Comparison of ENCODE assay signal across 8 cellular contexts in genomic region chrX:71068052-71068918, GRCh38.
DNase-seq lines count a peak whose midpoint lies in the region; ATAC-seq and TF ChIP-seq lines count a peak whose summit lies in the region.

SNX12 (minus strand) TSS chrX:71068334; CDS start chrX:71068306, 28 bp downstream.

- H3K36me3 ChIP-seq in BLaER1 = no peaks in the 10 kb centered on the region

- ATAC-seq in GM19324 (IDR thresholded peaks at IDR 0.05; ENCODE audit: low FRiP score, unreplicated experiment) (peak; percentile 97), HG03460 (IDR thresholded peaks at IDR 0.05; ENCODE audit: unreplicated experiment) (peak; percentile 96)

- no peak for TF ChIP-seq CTCF in choroid plexus epithelial cell (conservative IDR thresholded peaks at IDR 0.05; ENCODE audit: low read depth, low read length)

- peak within 1 kb of the TSS; percentile 64 for H3K4me2 ChIP-seq in BLaER1

- peak within 1 kb of the TSS; percentile 79 for H3K9ac ChIP-seq in BLaER1

- peaks cover 27% of the 10 kb centered on the region for H3K27me3 ChIP-seq in BLaER1

- no peaks in the 10 kb centered on the region for H3K9me3 ChIP-seq in BLaER1

- H3K4me1 ChIP-seq in BLaER1 = peaks cover 4% of the 10 kb centered on the region; the same call in 1 of the 2 replicates

- H4K20me1 ChIP-seq in BLaER1 = no peaks in the 10 kb centered on the region

- H3K27ac ChIP-seq in BLaER1 = peak within 1 kb of the TSS; percentile 63

- DNase-seq in NCI-H524 treated with DMSO at 0.1 percent for 48 hours (lab: John Stamatoyannopoulos, UW) (peak; percentile 92), choroid plexus epithelial cell (ENCODE audit: low read depth) (peak; percentile 96), kidney tubule cell (ENCODE audit: low spot score) (peak; percentile 95)
- DNase-seq in activated CD4-positive, alpha-beta T cell treated with anti-CD3 and anti-CD28 coated beads for 4 hours = peak; percentile 82 to 87
- DNase-seq in stimulated activated CD4-positive, alpha-beta T cell treated with anti-CD3 and anti-CD28 coated beads, Interleukin-1b, Interleukin-23, amount 100 ng/mL, for 1 hour (ENCODE audit: low read depth in 2 of 2) = peak; percentile 63 to 71

- H3K4me3 ChIP-seq in BLaER1 = peak within 1 kb of the TSS; percentile 73
- peak within 1 kb of the TSS; percentile 74 for H3K4me3 ChIP-seq in choroid plexus epithelial cell (ENCODE audit: low read depth, low read length)

Comparison
In these comparisons a context has a peak if more than half of its experiments do, and no peak if none do; other contexts are left out.
1. Peak in every context shown above with its lines: DNase-seq, ATAC-seq, H3K4me3 ChIP-seq and H3K27ac ChIP-seq.